ENCODE assay signal across 20 cellular contexts in genomic region chr13:51212808-51213728, GRCh38. TPM values are rescaled to one million over a fixed set of nuclear protein-coding genes. Genes with fewer than 3 reads are reported as not detected.
DNase-seq lines count a peak whose midpoint lies in the region; FAIRE-seq and TF ChIP-seq lines count a peak whose summit lies in the region.
"Had no signal": no experiment of that assay in that cellular context is flagged by ENCODE, and none has a peak within 500 bp of the region (broad histone marks: within the 10 kb centered on the region; RNA-seq: fewer than 3 reads in every experiment).

No MANE protein-coding gene starts in this region.

- H4K20me1 ChIP-seq in astrocyte (ENCODE audit: insufficient read depth, low read length), result no peaks in the 10 kb centered on the region

- H3K4me1 Mint-ChIP-seq in astrocyte (ENCODE audit: low read depth, unreplicated experiment), result no peaks in the 10 kb centered on the region
- H3K4me1 Mint-ChIP-seq: B cell, CD14-positive monocyte, IgD-negative memory B cell had no signal

- TF ChIP-seq CTCF in astrocyte (IDR thresholded peaks at IDR 0.05; ENCODE audit: insufficient read depth, low read depth, low read length), result no peak

- H3K36me3 Mint-ChIP-seq in astrocyte (ENCODE audit: low read depth, unreplicated experiment), result no peaks in the 10 kb centered on the region
- H3K36me3 Mint-ChIP-seq: CD14-positive monocyte had no signal

- no peak overlapping the region for H3K9ac ChIP-seq in astrocyte (ENCODE audit: low read length)

- peaks cover 48% of the 10 kb centered on the region for H3K27me3 Mint-ChIP-seq in astrocyte (ENCODE audit: low read depth, unreplicated experiment)

- H3K79me2 ChIP-seq in ACC112 (ENCODE audit: control insufficient read depth, insufficient read depth, low read length, unreplicated experiment) (no peaks in the 10 kb centered on the region), astrocyte (ENCODE audit: insufficient read depth, low read length) (no peaks in the 10 kb centered on the region)

- peaks cover 40% of the 10 kb centered on the region for H3K27me3 ChIP-seq in ACC112 (ENCODE audit: insufficient read depth, low read length)
- peaks cover 50% of the 10 kb centered on the region for H3K27me3 ChIP-seq in astrocyte (ENCODE audit: insufficient read depth, low read length)

- H3K27ac Mint-ChIP-seq in astrocyte (ENCODE audit: unreplicated experiment), result no peak overlapping the region
- H3K27ac Mint-ChIP-seq: B cell, IgD-negative memory B cell had no signal

- no peaks in the 10 kb centered on the region for H3K9me3 ChIP-seq in astrocyte (ENCODE audit: insufficient read depth, low read depth, low read length)

- TF ChIP-seq POLR2A in GM12891 (IDR thresholded peaks at IDR 0.05; ENCODE audit: low read depth, low read length), result no peak

- H3K36me3 ChIP-seq in ACC112 (ENCODE audit: insufficient read depth, low read length) (no peaks in the 10 kb centered on the region), astrocyte (ENCODE audit: insufficient read depth, low read length) (no peaks in the 10 kb centered on the region)

- H3K4me1 ChIP-seq in ACC112 (ENCODE audit: control insufficient read depth, insufficient read depth, low read length, unreplicated experiment) (peaks cover 11% of the 10 kb centered on the region), astrocyte (ENCODE audit: insufficient read depth, low read length) (no peaks in the 10 kb centered on the region)

- H3K4me2 ChIP-seq in astrocyte (ENCODE audit: low read length), result no peak overlapping the region

- no peak for FAIRE-seq in astrocyte (lab: Jason Lieb, UNC)
- FAIRE-seq in GM12891 (lab: Jason Lieb, UNC), result no peak
- FAIRE-seq: D721Med, H54 had no signal

- H3K4me3 Mint-ChIP-seq in astrocyte (ENCODE audit: unreplicated experiment), result no peak overlapping the region
- H3K4me3 Mint-ChIP-seq: B cell, IgD-negative memory B cell had no signal

- H2AFZ ChIP-seq in ACC112 (ENCODE audit: low read length, unreplicated experiment), result no peak overlapping the region
- no peak overlapping the region for H2AFZ ChIP-seq in astrocyte (ENCODE audit: low read depth, low read length)

- H3K27ac ChIP-seq in ACC112 (ENCODE audit: low read depth, low read length), result peak overlapping the region; percentile 76
- H3K27ac ChIP-seq in astrocyte (ENCODE audit: low read depth, low read length), result no peak overlapping the region

- H3K4me3 ChIP-seq in ACC112 (ENCODE audit: low read depth, low read length) (no peak overlapping the region), astrocyte (ENCODE audit: insufficient read depth, low read depth, low read length) (no peak overlapping the region), skeletal muscle cell (ENCODE audit: low read depth, low read length) (no peak overlapping the region)

- peaks cover 1% of the 10 kb centered on the region for H3K9me3 Mint-ChIP-seq in astrocyte (ENCODE audit: unreplicated experiment)

- peak; percentile 42 for DNase-seq in astrocyte (ENCODE audit: low read depth)
- peak; percentile 30 for DNase-seq in kidney glomerular epithelial cell (lab: John Stamatoyannopoulos, UW)
- DNase-seq in skeletal muscle cell (ENCODE audit: low read depth), result peak; percentile 30
- no peak for DNase-seq in GM12891 (ENCODE audit: insufficient read length, low spot score)
- no peak for DNase-seq in NCI-H1105 treated with DMSO at 0.1 percent for 48 hours (lab: John Stamatoyannopoulos, UW)
- DNase-seq in iPS-NIHi11 (ENCODE audit: low spot score), result no peak
- DNase-seq: DMS53; EL; GF-D8; NCI-H1694; NCI-H2081; NCI-H510A; NCI-H774; NK-92 treated with Interleukin-12 subunit alpha and Interleukin-12 subunit beta, amount 100 ng/mL, for 24 hours had no signal

TF ChIP-seq in GM12891, 5 proteins besides CTCF, POLR2A, EP300 and RAD21:
- TF ChIP-seq TAF1 (IDR thresholded peaks at IDR 0.05; ENCODE audit: low read depth, low read length), result no peak
- TF ChIP-seq POU2F2 (IDR thresholded peaks at IDR 0.05; ENCODE audit: low read depth, low read length), result no peak
- no peak for TF ChIP-seq POLR2AphosphoS5 (IDR thresholded peaks at IDR 0.05; ENCODE audit: low read depth, low read length)
- no peak for TF ChIP-seq PAX5 (IDR thresholded peaks at IDR 0.05; ENCODE audit: insufficient read depth, low read length, severe bottlenecking)
- TF ChIP-seq SPI1 (IDR thresholded peaks at IDR 0.05; ENCODE audit: low read depth, low read length), result no peak

RNA-seq across cellular contexts. Expression of gene FAM124A, which starts 9.1 kb away (rescaled TPM):
- 0.96 and 1.1 TPM in 2 replicates for total RNA-seq in astrocyte
- polyA plus RNA-seq in GM12891 (2012; ENCODE audit: low read depth, missing spikeins), result not detected
- polyA plus RNA-seq: IgD-negative memory B cell had no signal

Comparison
In these comparisons a context has a peak if more than half of its experiments do, and no peak if none do; other contexts are left out.
1. DNase-seq: peak in astrocyte (single experiment), kidney glomerular epithelial cell (single experiment) and skeletal muscle cell (single experiment); none in GM12891 (single experiment), NCI-H1105 treated with DMSO at 0.1 percent for 48 hours (single experiment) and iPS-NIHi11 (single experiment).